Comparison of ENCODE assay signal across 15 cellular contexts in the genomic region with DNA sequence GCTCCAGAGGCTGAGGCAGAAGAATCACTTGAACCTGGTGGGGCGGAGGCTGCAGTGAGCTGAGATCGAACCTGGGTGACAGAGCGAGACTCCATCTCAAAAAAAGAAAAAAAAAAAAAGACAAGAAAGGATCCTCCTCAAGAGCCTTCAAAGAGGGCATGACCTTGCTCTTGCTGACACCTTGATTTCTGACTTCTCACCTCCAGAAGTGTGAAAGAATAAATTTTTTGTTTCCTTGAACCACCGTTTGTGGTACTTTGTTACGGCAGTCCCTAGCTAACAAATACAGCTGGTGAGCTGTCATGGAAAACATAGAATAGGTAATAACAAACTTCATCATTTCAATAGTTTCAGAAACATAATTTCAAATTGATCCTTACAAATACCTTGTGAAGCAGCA. TPM values are rescaled to one million over a fixed set of nuclear protein-coding genes. Genes with fewer than 3 reads are reported as not detected.
"Had no signal": no experiment of that assay in that cellular context is flagged by ENCODE, and none has a peak within 500 bp of the region (broad histone marks: within the 10 kb centered on the region; RNA-seq: fewer than 3 reads in every experiment).

No MANE protein-coding gene starts in this region.

- H3K27me3 Mint-ChIP-seq: activated naive CD8-positive, alpha-beta T cell treated with anti-CD3 and anti-CD28 coated beads, Interleukin-2, amount 10 ng/mL, durations not matched to agents 7 days and 5 days; stimulated activated naive CD8-positive, alpha-beta T cell treated with anti-CD3 and anti-CD28 coated beads, Interleukin-15, amount 100 ng/mL, for 72 hours had no signal

- H3K36me3 ChIP-seq: pancreas, thoracic aorta had no signal

- H3K27ac Mint-ChIP-seq: activated CD4-positive, alpha-beta T cell treated with anti-CD3 and anti-CD28 coated beads, Interleukin-2, amount 10 ng/mL, durations not matched to agents 24 days and 14 days; activated naive CD8-positive, alpha-beta T cell treated with anti-CD3 and anti-CD28 coated beads, Interleukin-2, amount 10 ng/mL, durations not matched to agents 7 days and 5 days; activated T-helper 2 cell treated with anti-CD3 and anti-CD28 coated beads, Interferon-gamma antibody, Interleukin-2, Interleukin-4, amounts not matched to agents 10 μg/mL and 5 μg/mL and 100 μg/mL, durations not matched to agents 14 hours and 24 hours and 36 hours; WTC11 had no signal

- DNase-seq: activated CD4-positive, alpha-beta T cell treated with anti-CD3 and anti-CD28 coated beads, Interleukin-2, amount 10 ng/mL, durations not matched to agents 24 days and 14 days; activated naive CD8-positive, alpha-beta T cell treated with anti-CD3 and anti-CD28 coated beads, Interleukin-2, amount 10 ng/mL, durations not matched to agents 7 days and 5 days; aorta; esophagus squamous epithelium; foreskin keratinocyte; head of caudate nucleus; mammary epithelial cell; pancreas; SK-N-SH; stimulated activated CD4-positive, alpha-beta T cell treated with anti-CD3 and anti-CD28 coated beads, Interleukin-4, amount 100 ng/mL, for 1 hour; stimulated activated CD8-positive, alpha-beta memory T cell treated with anti-CD3 and anti-CD28 coated beads, Interleukin-4, amount 100 ng/mL, for 48 hours; stimulated activated naive CD8-positive, alpha-beta T cell treated with anti-CD3 and anti-CD28 coated beads, Interleukin-15, amount 100 ng/mL, for 72 hours had no signal

- H3K9me3 Mint-ChIP-seq: activated CD4-positive, alpha-beta T cell treated with anti-CD3 and anti-CD28 coated beads, Interleukin-2, amount 10 ng/mL, durations not matched to agents 24 days and 14 days; activated naive CD8-positive, alpha-beta T cell treated with anti-CD3 and anti-CD28 coated beads, Interleukin-2, amount 10 ng/mL, durations not matched to agents 7 days and 5 days; activated T-helper 2 cell treated with anti-CD3 and anti-CD28 coated beads, Interferon-gamma antibody, Interleukin-2, Interleukin-4, amounts not matched to agents 10 μg/mL and 5 μg/mL and 100 μg/mL, durations not matched to agents 14 hours and 24 hours and 36 hours; stimulated activated naive CD8-positive, alpha-beta T cell treated with anti-CD3 and anti-CD28 coated beads, Interleukin-15, amount 100 ng/mL, for 72 hours; WTC11 had no signal

- H3K9me3 ChIP-seq: esophagus squamous epithelium, pancreas, SK-N-SH, thoracic aorta had no signal

- H3K27me3 ChIP-seq: esophagus squamous epithelium, foreskin keratinocyte, pancreas had no signal

- H3K36me3 Mint-ChIP-seq: activated naive CD8-positive, alpha-beta T cell treated with anti-CD3 and anti-CD28 coated beads, Interleukin-2, amount 10 ng/mL, durations not matched to agents 7 days and 5 days; WTC11 had no signal

- H3K4me3 ChIP-seq: esophagus squamous epithelium, pancreas, thoracic aorta had no signal

- H3K27ac ChIP-seq: esophagus squamous epithelium, foreskin keratinocyte, pancreas, thoracic aorta had no signal

- ATAC-seq: foreskin keratinocyte; pancreas; stimulated activated naive CD8-positive, alpha-beta T cell treated with anti-CD3 and anti-CD28 coated beads, Interleukin-15, amount 100 ng/mL, for 72 hours; WTC11 had no signal

RNA-seq across cellular contexts. Expression of a gene that starts 46.1 kb away (rescaled TPM):
- total RNA-seq: activated CD4-positive, alpha-beta T cell treated with anti-CD3 and anti-CD28 coated beads, Interleukin-2, amount 10 ng/mL, durations not matched to agents 24 days and 14 days; activated naive CD8-positive, alpha-beta T cell treated with anti-CD3 and anti-CD28 coated beads, Interleukin-2, amount 10 ng/mL, durations not matched to agents 7 days and 5 days had no signal
